Comparison of ENCODE assay signal across 10 cellular contexts in genomic region chr6:501891-502601, GRCh38.
A peak's percentile ranks its signal among the peaks of the same experiment; 100 is the strongest.
DNase-seq lines count a peak whose midpoint lies in the region; ATAC-seq and TF ChIP-seq lines count a peak whose summit lies in the region.
"Had no signal": no experiment of that assay in that cellular context is flagged by ENCODE, and none has a peak within 500 bp of the region (broad histone marks: within the 10 kb centered on the region; RNA-seq: fewer than 3 reads in every experiment).

No MANE protein-coding gene starts in this region.

- intact Hi-C loops in activated B cell treated with CpG ODN at 0.5 μM for 24 hours (cut with micrococcal nuclease) = loop anchor here (2.0 to 5.0 kb wide), 2 partner anchors 13 to 110 kb away; partner anchors contain the start of gene IRF4
- intact Hi-C loops in left ventricle myocardium superior (cut with micrococcal nuclease) = no loop called here
- intact Hi-C loops in left lung (cut with DNase I) = no loop called here

- peak; percentile 25 for DNase-seq in activated B cell treated with CpG ODN at 0.5 μM for 24 hours
- peak; percentile 4 for DNase-seq in fibroblast of mammary gland (ENCODE audit: low read depth)
- DNase-seq in stimulated activated effector memory CD8-positive, alpha-beta T cell treated with anti-CD3 and anti-CD28 coated beads, Interleukin-12 subunit alpha, Interleukin-12 subunit beta, amount 100 ng/mL, for 72 hours (ENCODE audit: low spot score in 2 of 2) = peak; percentile 52 to 88
- DNase-seq in midbrain (lab: John Stamatoyannopoulos, UW) = no peak
- DNase-seq in left ventricle myocardium superior = no peak
- DNase-seq in left lung = no peak
- DNase-seq in G401 (ENCODE audit: low spot score) = no peak

- peak overlapping the region; percentile 80 for H3K27ac Mint-ChIP-seq in activated B cell treated with CpG ODN at 0.5 μM for 24 hours
- peak overlapping the region; percentile 93 for H3K27ac Mint-ChIP-seq in stimulated activated effector memory CD8-positive, alpha-beta T cell treated with anti-CD3 and anti-CD28 coated beads, Interleukin-12 subunit alpha, Interleukin-12 subunit beta, amount 100 ng/mL, for 72 hours

- H3K4me1 Mint-ChIP-seq in activated B cell treated with CpG ODN at 0.5 μM for 24 hours = peaks cover 58% of the 10 kb centered on the region
- H3K4me1 Mint-ChIP-seq in stimulated activated effector memory CD8-positive, alpha-beta T cell treated with anti-CD3 and anti-CD28 coated beads, Interleukin-12 subunit alpha, Interleukin-12 subunit beta, amount 100 ng/mL, for 72 hours = peaks cover 87% of the 10 kb centered on the region

- POLR2A ChIA-PET in HEK293 (lab: Yijun Ruan, JAX) = no interaction called here
- POLR2A ChIA-PET in activated B cell treated with CpG ODN at 0.5 μM for 24 hours (lab: Charles Lee) = interaction anchor here (0.6 to 1.8 kb wide), 5 partner anchors 27 to 284 kb away, joined by 3 to 5 read pairs (median 4); partner anchors contain the start of gene IRF4

- H3K36me3 ChIP-seq in HEK293 (ENCODE audit: control insufficient read depth in 2 of 2, insufficient read depth in 1 of 2, low read length in 2 of 2) (peaks cover 0 to 8% of the 10 kb centered on the region in 2 experiments; a peak in 1 of 3 replicates), left lung (peaks cover 0 to 15% of the 10 kb centered on the region in 2 donors)

- in situ Hi-C loops in G401 (cut with HindIII; ENCODE audit: low sequenced_read_pairs) = no loop called here

- ATAC-seq in activated B cell treated with CpG ODN at 0.5 μM for 24 hours (ENCODE audit: low read depth) (peak; percentile 59), left ventricle myocardium superior (no peak), left lung (no peak)
- ATAC-seq in stimulated activated effector memory CD8-positive, alpha-beta T cell treated with anti-CD3 and anti-CD28 coated beads, Interleukin-12 subunit alpha, Interleukin-12 subunit beta, amount 100 ng/mL, for 72 hours = peak; percentile 72
- ATAC-seq: gastroesophageal sphincter had no signal

- H3K9me3 Mint-ChIP-seq in activated B cell treated with CpG ODN at 0.5 μM for 24 hours = no peaks in the 10 kb centered on the region
- no peaks in the 10 kb centered on the region for H3K9me3 Mint-ChIP-seq in stimulated activated effector memory CD8-positive, alpha-beta T cell treated with anti-CD3 and anti-CD28 coated beads, Interleukin-12 subunit alpha, Interleukin-12 subunit beta, amount 100 ng/mL, for 72 hours

- H3K27me3 ChIP-seq in left lung = no peaks in the 10 kb centered on the region
- H3K27me3 ChIP-seq: gastroesophageal sphincter had no signal

- H3K27me3 Mint-ChIP-seq in activated B cell treated with CpG ODN at 0.5 μM for 24 hours = no peaks in the 10 kb centered on the region

- H3K27ac ChIP-seq in HEK293 (ENCODE audit: extremely low read depth, low read depth, low read length) = no peak overlapping the region
- no peak overlapping the region for H3K27ac ChIP-seq in left lung
- H3K27ac ChIP-seq: gastroesophageal sphincter, SK-N-MC had no signal

- H3K4me3 Mint-ChIP-seq in activated B cell treated with CpG ODN at 0.5 μM for 24 hours = peak overlapping the region; percentile 90
- peak overlapping the region; percentile 80 for H3K4me3 Mint-ChIP-seq in stimulated activated effector memory CD8-positive, alpha-beta T cell treated with anti-CD3 and anti-CD28 coated beads, Interleukin-12 subunit alpha, Interleukin-12 subunit beta, amount 100 ng/mL, for 72 hours

- H3K9me3 ChIP-seq in HEK293 (ENCODE audit: control insufficient read depth, insufficient read depth, low read depth, low read length) (no peaks in the 10 kb centered on the region), left lung (no peaks in the 10 kb centered on the region)
- H3K9me3 ChIP-seq: gastroesophageal sphincter had no signal

- H3K4me3 ChIP-seq in HEK293 (ENCODE audit: low read depth, low read length) = no peak overlapping the region
- H3K4me3 ChIP-seq in fibroblast of mammary gland (ENCODE audit: control insufficient read depth, low read depth, low read length) = peak overlapping the region; percentile 5
- no peak overlapping the region for H3K4me3 ChIP-seq in left lung
- H3K4me3 ChIP-seq: gastroesophageal sphincter, SK-N-MC had no signal

- CTCF ChIA-PET in HEK293 (lab: Yijun Ruan, JAX) (interaction anchor here (0.6 to 0.7 kb wide), 3 partner anchors 22 to 309 kb away, joined by 3 read pairs; no protein-coding TSS in a partner anchor), activated B cell treated with CpG ODN at 0.5 μM for 24 hours (lab: Charles Lee) (interaction anchor here (1.1 kb wide), 1 partner anchor 13 kb away, joined by 3 read pairs; no protein-coding TSS in a partner anchor)

- peaks cover 20% of the 10 kb centered on the region for H3K36me3 Mint-ChIP-seq in activated B cell treated with CpG ODN at 0.5 μM for 24 hours (ENCODE audit: low read depth)
- peaks cover 50% of the 10 kb centered on the region for H3K36me3 Mint-ChIP-seq in stimulated activated effector memory CD8-positive, alpha-beta T cell treated with anti-CD3 and anti-CD28 coated beads, Interleukin-12 subunit alpha, Interleukin-12 subunit beta, amount 100 ng/mL, for 72 hours

- H3K4me1 ChIP-seq in HEK293 (ENCODE audit: control insufficient read depth, insufficient read depth, low read length) = no peaks in the 10 kb centered on the region
- no peaks in the 10 kb centered on the region for H3K4me1 ChIP-seq in left lung
- H3K4me1 ChIP-seq: gastroesophageal sphincter had no signal

- TF ChIP-seq CTCF in HEK293 (tag by site-specific recombination; IDR thresholded peaks at IDR 0.05) = no peak
- no peak for TF ChIP-seq CTCF in activated B cell treated with CpG ODN at 0.5 μM for 24 hours (IDR thresholded peaks at IDR 0.05)
- TF ChIP-seq CTCF in fibroblast of mammary gland (conservative IDR thresholded peaks at IDR 0.05; ENCODE audit: control insufficient read depth, insufficient read depth, low read depth, low read length) = no peak
- no peak for TF ChIP-seq CTCF in left lung (IDR thresholded peaks at IDR 0.05)

TF ChIP-seq in HEK293, 187 proteins besides CTCF, POLR2A, EP300 and RAD21:
- TF ChIP-seq ZFHX2 (tag by site-specific recombination; conservative IDR thresholded peaks at IDR 0.05) (peak; percentile 43; the same call in 1 of the 2 replicates), ZNF202 (tag by site-specific recombination; IDR thresholded peaks at IDR 0.05; ENCODE audit: borderline replicate concordance) (no peak)

Comparison
In these comparisons a context has a peak if more than half of its experiments do, and no peak if none do; other contexts are left out.
1. ATAC-seq: peak in activated B cell treated with CpG ODN at 0.5 μM for 24 hours (single experiment) and stimulated activated effector memory CD8-positive, alpha-beta T cell treated with anti-CD3 and anti-CD28 coated beads, Interleukin-12 subunit alpha, Interleukin-12 subunit beta, amount 100 ng/mL, for 72 hours (single experiment); none in left ventricle myocardium superior (single experiment) and left lung (single experiment).
2. DNase-seq: peak in activated B cell treated with CpG ODN at 0.5 μM for 24 hours (single experiment), fibroblast of mammary gland (single experiment) and stimulated activated effector memory CD8-positive, alpha-beta T cell treated with anti-CD3 and anti-CD28 coated beads, Interleukin-12 subunit alpha, Interleukin-12 subunit beta, amount 100 ng/mL, for 72 hours (2 of 2); none in midbrain (single experiment), left ventricle myocardium superior (single experiment), left lung (0 of 2) and G401 (single experiment).